ENCODE assay signal across 19 cellular contexts in genomic region chr17:4426499-4427208, GRCh38. TPM values are rescaled to one million over a fixed set of nuclear protein-coding genes. Genes with fewer than 3 reads are reported as not detected.
A peak's percentile ranks its signal among the peaks of the same experiment; 100 is the strongest.
DNase-seq lines count a peak whose midpoint lies in the region; ATAC-seq, FAIRE-seq and TF ChIP-seq lines count a peak whose summit lies in the region.
"Had no signal": no experiment of that assay in that cellular context is flagged by ENCODE, and none has a peak within 500 bp of the region (broad histone marks: within the 10 kb centered on the region; RNA-seq: fewer than 3 reads in every experiment).

No MANE protein-coding gene starts in this region.

- DNase-seq in GM12891 (ENCODE audit: insufficient read length, low spot score): no peak
- peak; percentile 34 for DNase-seq in OCI-LY7 (ENCODE audit: low spot score)
- DNase-seq in left lung: no peak
- DNase-seq in stimulated activated naive B cell treated with anti-CD40 and anti-IgM and Interleukin-4, amounts not matched to agents 10 μg/mL and 1 μg/mL and 100 μg/mL, for 72 hours: no peak
- no peak for DNase-seq in activated gamma-delta T cell treated with Interleukin-2 at 50 U/mL for 16 hours
- DNase-seq: C1 segment of cervical spinal cord, HFFc6, MG63, NCI-H1930, NCI-H2171 treated with DMSO at 0.1 percent for 48 hours, SIG-M5, SW 1271 had no signal

- H3K9me2 ChIP-seq in OCI-LY7 (ENCODE audit: insufficient read depth, low read length): no peaks in the 10 kb centered on the region

- peak overlapping the region; percentile 49 for H3K4me2 ChIP-seq in OCI-LY7 (ENCODE audit: low read length)
- H3K4me2 ChIP-seq: KMS-11 had no signal

- no peaks in the 10 kb centered on the region for H3K9me3 Mint-ChIP-seq in stimulated activated naive B cell treated with anti-CD40 and anti-IgM and Interleukin-4, amounts not matched to agents 10 μg/mL and 1 μg/mL and 100 μg/mL, for 72 hours
- H3K9me3 Mint-ChIP-seq: HFFc6 had no signal

- POLR2A ChIA-PET in OCI-LY7 (lab: Charles Lee): interaction anchor here (0.5 to 1.4 kb wide), 7 partner anchors 11 to 527 kb away, joined by 3 read pairs; partner anchors contain the start of gene PLD2

- intact Hi-C loops in OCI-LY7 (cut with micrococcal nuclease; ENCODE audit: unreplicated experiment) (no loop called here), left lung (cut with DNase I) (loop anchor here in 1 of 2 donors (10.0 kb wide), 1 partner anchor 118 kb away; no protein-coding TSS in a partner anchor)

- no peaks in the 10 kb centered on the region for H3K27me3 Mint-ChIP-seq in stimulated activated naive B cell treated with anti-CD40 and anti-IgM and Interleukin-4, amounts not matched to agents 10 μg/mL and 1 μg/mL and 100 μg/mL, for 72 hours

- TF ChIP-seq CTCF in OCI-LY7 (conservative IDR thresholded peaks at IDR 0.05; ENCODE audit: low read length): no peak
- TF ChIP-seq CTCF in left lung (IDR thresholded peaks at IDR 0.05): no peak

- H3K79me2 ChIP-seq in OCI-LY7 (ENCODE audit: insufficient read depth, low read depth, low read length): no peaks in the 10 kb centered on the region

- no TSS peak for BruUV-seq in OCI-LY7 (replicated peaks; lab: Mats Ljungman, UMichigan)

- H3K9me3 ChIP-seq in OCI-LY7 (ENCODE audit: low read length) (no peaks in the 10 kb centered on the region), left lung (no peaks in the 10 kb centered on the region)
- H3K9me3 ChIP-seq: MG63 had no signal

- no peak overlapping the region for H3K4me3 Mint-ChIP-seq in stimulated activated naive B cell treated with anti-CD40 and anti-IgM and Interleukin-4, amounts not matched to agents 10 μg/mL and 1 μg/mL and 100 μg/mL, for 72 hours
- H3K4me3 Mint-ChIP-seq: HFFc6 had no signal

- H3K36me3 Mint-ChIP-seq in stimulated activated naive B cell treated with anti-CD40 and anti-IgM and Interleukin-4, amounts not matched to agents 10 μg/mL and 1 μg/mL and 100 μg/mL, for 72 hours: no peaks in the 10 kb centered on the region

- H3K27ac Mint-ChIP-seq in stimulated activated naive B cell treated with anti-CD40 and anti-IgM and Interleukin-4, amounts not matched to agents 10 μg/mL and 1 μg/mL and 100 μg/mL, for 72 hours: no peak overlapping the region
- H3K27ac Mint-ChIP-seq: HFFc6 had no signal

- FAIRE-seq in GM12891 (lab: Jason Lieb, UNC): peak; percentile 70
- FAIRE-seq: GM19239 had no signal

- H3K27ac ChIP-seq in OCI-LY7 (ENCODE audit: low read depth, low read length, poor library complexity, severe bottlenecking) (peak overlapping the region; percentile 29), left lung (no peak overlapping the region)
- H3K27ac ChIP-seq: KMS-11 had no signal

- H2AFZ ChIP-seq in OCI-LY7 (ENCODE audit: low read length): peak overlapping the region; percentile 73

- H3K4me1 ChIP-seq in OCI-LY7 (ENCODE audit: insufficient read depth, low read length, poor library complexity, severe bottlenecking) (peaks cover 50% of the 10 kb centered on the region), left lung (peaks cover 0 to 10% of the 10 kb centered on the region in 2 donors)

- H3K36me3 ChIP-seq in OCI-LY7 (ENCODE audit: insufficient read depth, low read length) (no peaks in the 10 kb centered on the region), left lung (no peaks in the 10 kb centered on the region)
- H3K36me3 ChIP-seq: MG63 had no signal

- H4K20me1 ChIP-seq in OCI-LY7 (ENCODE audit: insufficient read depth, low read length): no peaks in the 10 kb centered on the region

- peak; percentile 91 for ATAC-seq in left lung
- peak; percentile 80 to 85 for ATAC-seq in stimulated activated naive B cell treated with anti-CD40 and anti-IgM and Interleukin-4, amounts not matched to agents 10 μg/mL and 1 μg/mL and 100 μg/mL, for 72 hours (replicated peaks)
- ATAC-seq in HG02571 (IDR thresholded peaks at IDR 0.05; ENCODE audit: unreplicated experiment): no peak
- ATAC-seq in GM21576 (IDR thresholded peaks at IDR 0.05; ENCODE audit: unreplicated experiment): no peak
- no peak for ATAC-seq in GM18511 (IDR thresholded peaks at IDR 0.05; ENCODE audit: unreplicated experiment)

- TF ChIP-seq POLR2A in GM12891 (IDR thresholded peaks at IDR 0.05; ENCODE audit: low read depth, low read length): no peak

- no peaks in the 10 kb centered on the region for H3K27me3 ChIP-seq in left lung
- H3K27me3 ChIP-seq: MG63 had no signal

- peaks cover 8 to 12% of the 10 kb centered on the region in 2 donors for H3K4me1 Mint-ChIP-seq in stimulated activated naive B cell treated with anti-CD40 and anti-IgM and Interleukin-4, amounts not matched to agents 10 μg/mL and 1 μg/mL and 100 μg/mL, for 72 hours

- CTCF ChIA-PET in OCI-LY7 (lab: Charles Lee; ENCODE audit: unreplicated experiment): no interaction called here

- H3K4me3 ChIP-seq in OCI-LY7 (ENCODE audit: low read depth, low read length, poor library complexity, severe bottlenecking): no peak overlapping the region
- no peak overlapping the region for H3K4me3 ChIP-seq in left lung
- H3K4me3 ChIP-seq: MG63 had no signal

TF ChIP-seq in GM12891, 5 proteins besides CTCF, POLR2A, EP300 and RAD21:
- TF ChIP-seq SPI1 (IDR thresholded peaks at IDR 0.05; ENCODE audit: low read depth, low read length) (no peak), POU2F2 (IDR thresholded peaks at IDR 0.05; ENCODE audit: low read depth, low read length) (no peak), PAX5 (IDR thresholded peaks at IDR 0.05; ENCODE audit: insufficient read depth, low read length, severe bottlenecking) (no peak), TAF1 (IDR thresholded peaks at IDR 0.05; ENCODE audit: low read depth, low read length) (no peak), POLR2AphosphoS5 (IDR thresholded peaks at IDR 0.05; ENCODE audit: low read depth, low read length) (no peak)

RNA-seq across cellular contexts. Expression of gene SPNS3, which starts 7.1 kb away (rescaled TPM):
- 1.3 TPM for polyA plus RNA-seq in GM12891 (2012; ENCODE audit: low read depth, missing spikeins)
- 43.8 and 51.2 TPM in 2 replicates for total RNA-seq in OCI-LY7 (2014; rRNA removed; shearing (Covaris generic))
- total RNA-seq in OCI-LY7 (2022): 52.3 and 54.6 TPM in 2 replicates
- total RNA-seq in left lung: under 1 TPM in 1 of 2 donors, not detected in 1; 0.55 TPM
- total RNA-seq: HFFc6, NCI-H460 had no signal
- polyA plus RNA-seq: AG04450 had no signal

Comparison
In these comparisons a context has a peak if more than half of its experiments do, and no peak if none do; other contexts are left out.
1. ATAC-seq: peak in left lung (single experiment) and stimulated activated naive B cell treated with anti-CD40 and anti-IgM and Interleukin-4, amounts not matched to agents 10 μg/mL and 1 μg/mL and 100 μg/mL, for 72 hours (2 of 2); none in HG02571 (single experiment), GM21576 (single experiment) and GM18511 (single experiment).
2. RNA of gene SPNS3, which starts 7.1 kb away (total RNA-seq): 43.8 to 54.6 TPM in OCI-LY7; 0.55 TPM in left lung; every median in the first group is over 10 times any median in the second.